In genomic region chr6:52538252-52538905, GRCh38 we compare ENCODE assay signal across 15 cellular contexts. TPM values are rescaled to one million over a fixed set of nuclear protein-coding genes. Genes with fewer than 3 reads are reported as not detected.
A peak's percentile ranks its signal among the peaks of the same experiment; 100 is the strongest.
DNase-seq lines count a peak whose midpoint lies in the region; ATAC-seq and TF ChIP-seq lines count a peak whose summit lies in the region.
"Had no signal": no experiment of that assay in that cellular context is flagged by ENCODE, and none has a peak within 500 bp of the region (broad histone marks: within the 10 kb centered on the region; RNA-seq: fewer than 3 reads in every experiment).

No MANE protein-coding gene starts in this region.

- H3K36me3 ChIP-seq in OCI-LY3 (replicated peaks; ENCODE audit: low read depth, low read length) (peaks cover 7% of the 10 kb centered on the region), tibial artery (peaks cover 4 to 19% (median 17%) of the 10 kb centered on the region in 3 donors)

- H3K27ac Mint-ChIP-seq in activated naive CD4-positive, alpha-beta T cell treated with anti-CD3 and anti-CD28 coated beads, Interleukin-2, amount 50 U/mL, for 24 hours, result peak overlapping the region; percentile 25
- H3K27ac Mint-ChIP-seq in activated naive CD4-positive, alpha-beta T cell treated with anti-CD3 and anti-CD28 coated beads, Interleukin-2, amount 10 ng/mL, durations not matched to agents 7 days and 5 days, result no peak overlapping the region
- H3K27ac Mint-ChIP-seq: activated naive CD8-positive, alpha-beta T cell had no signal

- intact Hi-C loops in tibial artery (cut with DNase I; ENCODE audit: low total_unique reads), result no loop called here
- intact Hi-C loops in left ventricle myocardium superior (cut with micrococcal nuclease), result no loop called here

- CTCF ChIA-PET in activated naive CD4-positive, alpha-beta T cell treated with anti-CD3 and anti-CD28 coated beads, Interleukin-2, amount 10 ng/mL, durations not matched to agents 7 days and 5 days (lab: Charles Lee), result interaction anchor here (1.0 kb wide), 1 partner anchor 38 kb away, joined by 3 read pairs; the partner anchor contains the start of gene TRAM2

- no peak overlapping the region for H2AFZ ChIP-seq in OCI-LY3 (ENCODE audit: low read depth, low read length)

- H3K9ac ChIP-seq in OCI-LY3 (ENCODE audit: low read length), result peak overlapping the region; percentile 28; the same call in 1 of the 2 replicates

- H3K79me2 ChIP-seq in OCI-LY3 (ENCODE audit: low read length), result peaks cover 55% of the 10 kb centered on the region

- peaks cover 4% of the 10 kb centered on the region for H3K36me3 Mint-ChIP-seq in activated naive CD4-positive, alpha-beta T cell treated with anti-CD3 and anti-CD28 coated beads, Interleukin-2, amount 50 U/mL, for 24 hours
- H3K36me3 Mint-ChIP-seq in activated naive CD4-positive, alpha-beta T cell treated with anti-CD3 and anti-CD28 coated beads, Interleukin-2, amount 10 ng/mL, durations not matched to agents 7 days and 5 days, result peaks cover 5% of the 10 kb centered on the region

- no peaks in the 10 kb centered on the region for H3K27me3 Mint-ChIP-seq in activated naive CD4-positive, alpha-beta T cell treated with anti-CD3 and anti-CD28 coated beads, Interleukin-2, amount 50 U/mL, for 24 hours
- no peaks in the 10 kb centered on the region for H3K27me3 Mint-ChIP-seq in activated naive CD4-positive, alpha-beta T cell treated with anti-CD3 and anti-CD28 coated beads, Interleukin-2, amount 10 ng/mL, durations not matched to agents 7 days and 5 days
- H3K27me3 Mint-ChIP-seq: activated naive CD8-positive, alpha-beta T cell had no signal

- peaks cover 53% of the 10 kb centered on the region for H3K4me1 Mint-ChIP-seq in activated naive CD4-positive, alpha-beta T cell treated with anti-CD3 and anti-CD28 coated beads, Interleukin-2, amount 50 U/mL, for 24 hours
- peaks cover 38% of the 10 kb centered on the region for H3K4me1 Mint-ChIP-seq in activated naive CD4-positive, alpha-beta T cell treated with anti-CD3 and anti-CD28 coated beads, Interleukin-2, amount 10 ng/mL, durations not matched to agents 7 days and 5 days

- no peak for DNase-seq in activated naive CD4-positive, alpha-beta T cell treated with anti-CD3 and anti-CD28 coated beads, Interleukin-2, amount 10 ng/mL, durations not matched to agents 7 days and 5 days
- DNase-seq in dedifferentiated amniotic fluid mesenchymal stem cell (ENCODE audit: extremely low spot score) (peak; percentile 54), tibial artery (no peak), NCI-H128 (lab: John Stamatoyannopoulos, UW; ENCODE audit: unreplicated experiment) (no peak), left ventricle myocardium superior (no peak)
- DNase-seq: Calu3, NCI-H1092 treated with DMSO at 0.1 percent for 48 hours, SHP77 treated with DMSO at 0.1 percent for 48 hours had no signal

- no peaks in the 10 kb centered on the region for H3K9me3 Mint-ChIP-seq in activated naive CD4-positive, alpha-beta T cell treated with anti-CD3 and anti-CD28 coated beads, Interleukin-2, amount 50 U/mL, for 24 hours
- no peaks in the 10 kb centered on the region for H3K9me3 Mint-ChIP-seq in activated naive CD4-positive, alpha-beta T cell treated with anti-CD3 and anti-CD28 coated beads, Interleukin-2, amount 10 ng/mL, durations not matched to agents 7 days and 5 days

- H3K27ac ChIP-seq in OCI-LY3 (ENCODE audit: low read length) (peak overlapping the region; percentile 32; the same call in 1 of the 2 replicates), tibial artery (peak overlapping the region; percentile 55 to 86)
- H3K27ac ChIP-seq: HL-60 had no signal

- H3K4me3 Mint-ChIP-seq in activated naive CD4-positive, alpha-beta T cell treated with anti-CD3 and anti-CD28 coated beads, Interleukin-2, amount 50 U/mL, for 24 hours, result no peak overlapping the region
- no peak overlapping the region for H3K4me3 Mint-ChIP-seq in activated naive CD4-positive, alpha-beta T cell treated with anti-CD3 and anti-CD28 coated beads, Interleukin-2, amount 10 ng/mL, durations not matched to agents 7 days and 5 days

- TF ChIP-seq CTCF in OCI-LY3 (IDR thresholded peaks at IDR 0.05; ENCODE audit: low read depth, low read length) (no peak), tibial artery (IDR thresholded peaks at IDR 0.05) (no peak)

- H3K27me3 ChIP-seq in OCI-LY3 (ENCODE audit: low read depth, low read length), result no peaks in the 10 kb centered on the region
- no peaks in the 10 kb centered on the region for H3K27me3 ChIP-seq in tibial artery
- H3K27me3 ChIP-seq: esophagus muscularis mucosa had no signal

- no peaks in the 10 kb centered on the region for H3K9me3 ChIP-seq in OCI-LY3 (ENCODE audit: insufficient read depth, low read length)
- no peaks in the 10 kb centered on the region for H3K9me3 ChIP-seq in tibial artery
- H3K9me3 ChIP-seq: A549, esophagus muscularis mucosa had no signal

- no peak for ATAC-seq in GM18502 (IDR thresholded peaks at IDR 0.05; ENCODE audit: poor library complexity, unreplicated experiment)
- ATAC-seq in left ventricle myocardium superior, result no peak
- ATAC-seq: A549 had no signal

- peak overlapping the region; percentile 59 for H3K4me2 ChIP-seq in OCI-LY3 (ENCODE audit: low read length)
- H3K4me2 ChIP-seq: A549 had no signal

- H4K20me1 ChIP-seq in OCI-LY3 (ENCODE audit: insufficient read depth, low read length), result no peaks in the 10 kb centered on the region

- H3K4me1 ChIP-seq in OCI-LY3 (ENCODE audit: low read length) (peaks cover 44% of the 10 kb centered on the region), tibial artery (peaks cover 0 to 77% (median 70%) of the 10 kb centered on the region in 4 donors)

- H3K4me3 ChIP-seq in OCI-LY3 (ENCODE audit: low read length), result no peak overlapping the region; the same call in 1 of the 2 replicates
- no peak overlapping the region for H3K4me3 ChIP-seq in tibial artery
- H3K4me3 ChIP-seq: A549, esophagus muscularis mucosa had no signal

RNA-seq across cellular contexts. Expression of gene TRAM2, which starts 38.5 kb away (rescaled TPM):
- total RNA-seq in left ventricle myocardium superior, result 10.4 TPM
